3 cellular contexts compared by ENCODE assay signal in the genomic region with DNA sequence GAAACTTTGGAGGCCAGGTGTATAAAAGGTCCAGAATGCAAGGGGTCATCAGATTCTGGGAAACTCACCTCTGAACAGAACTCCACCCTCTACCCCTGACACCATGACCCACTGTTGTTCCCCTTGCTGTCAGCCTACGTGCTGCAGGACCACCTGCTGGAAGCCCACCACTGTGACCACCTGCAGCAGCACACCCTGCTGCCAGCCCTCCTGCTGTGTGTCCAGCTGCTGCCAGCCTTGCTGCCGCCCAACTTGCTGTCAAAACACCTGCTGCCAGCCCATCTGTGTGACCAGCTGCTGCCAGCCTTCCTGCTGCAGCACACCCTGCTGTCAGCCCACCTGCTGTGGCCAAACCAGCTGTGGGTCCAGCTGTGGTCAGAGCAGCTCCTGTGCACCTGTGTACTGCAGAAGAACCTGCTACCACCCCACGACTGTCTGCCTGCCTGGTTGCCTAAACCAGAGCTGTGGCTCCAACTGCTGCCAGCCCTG. TPM values are rescaled to one million over a fixed set of nuclear protein-coding genes. Genes with fewer than 3 reads are reported as not detected.
"Had no signal": no experiment of that assay in that cellular context is flagged by ENCODE, and none has a peak within 500 bp of the region (broad histone marks: within the 10 kb centered on the region; RNA-seq: fewer than 3 reads in every experiment).

A gene with protein sequence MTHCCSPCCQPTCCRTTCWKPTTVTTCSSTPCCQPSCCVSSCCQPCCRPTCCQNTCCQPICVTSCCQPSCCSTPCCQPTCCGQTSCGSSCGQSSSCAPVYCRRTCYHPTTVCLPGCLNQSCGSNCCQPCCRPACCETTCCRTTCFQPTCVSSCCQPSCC (plus strand): TSS at position 51 of the 489 bp plus-strand sequence. CDS start 53 bp downstream, at position 104.

RNA-seq across cellular contexts. Expression of the gene that starts here (rescaled TPM):
- total RNA-seq: HT-29, M059J, NCI-H460 had no signal
